ENCODE assay signal across 13 cellular contexts in the genomic region with DNA sequence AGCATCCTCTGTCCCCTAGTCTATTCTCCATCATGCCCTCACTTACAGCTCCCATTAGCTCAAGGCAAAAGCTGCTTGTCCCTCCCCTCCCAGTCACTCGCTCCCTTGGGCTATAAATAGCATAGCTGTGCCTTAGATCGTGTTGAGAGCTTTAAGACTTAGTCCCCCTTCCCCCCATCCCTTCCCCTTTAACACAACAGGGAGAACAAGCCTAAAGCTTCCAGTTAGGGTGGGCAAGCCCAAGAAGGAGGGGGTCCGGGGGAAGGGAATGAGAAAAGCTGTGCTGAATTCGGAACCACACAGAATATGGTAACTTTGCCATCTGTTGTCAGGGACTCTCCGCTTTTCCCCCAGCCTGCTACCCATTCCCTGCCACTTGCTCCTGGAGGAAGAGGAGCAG. TPM values are rescaled to one million over a fixed set of nuclear protein-coding genes. Genes with fewer than 3 reads are reported as not detected.
A peak's percentile ranks its signal among the peaks of the same experiment; 100 is the strongest.
DNase-seq lines count a peak whose midpoint lies in the region; ATAC-seq and TF ChIP-seq lines count a peak whose summit lies in the region.
"Had no signal": no experiment of that assay in that cellular context is flagged by ENCODE, and none has a peak within 500 bp of the region (broad histone marks: within the 10 kb centered on the region; RNA-seq: fewer than 3 reads in every experiment).

No MANE protein-coding gene starts in this region.

- no peak overlapping the region for H3K4me2 ChIP-seq in SK-N-SH

- CTCF ChIA-PET in SK-N-SH (lab: Yijun Ruan, JAX), result interaction anchor here (0.9 to 13.4 kb wide), 3 partner anchors 36 to 179 kb away, joined by 4 to 109 read pairs (median 8); no protein-coding TSS in a partner anchor

- H3K9me2 ChIP-seq in SK-N-SH, result no peaks in the 10 kb centered on the region

- no peaks in the 10 kb centered on the region for H3K27me3 Mint-ChIP-seq in chondrocyte (ENCODE audit: low read depth)
- peaks cover 0 to 2% of the 10 kb centered on the region in 2 donors for H3K27me3 Mint-ChIP-seq in natural killer cell treated with Interleukin-12 subunit alpha and Interleukin-12 subunit beta and Interleukin-15 and Interleukin-18, amount 100 ng/mL, for 72 hours

- H3K9ac ChIP-seq in SK-N-SH (no peak overlapping the region), iPS-20b (ENCODE audit: low read depth, low read length) (peak overlapping the region; percentile 49; the same call in 1 of the 2 replicates), stomach smooth muscle (ENCODE audit: low read length in 2 of 2) (peak overlapping the region in 1 of 2 donors; percentile 6)

- no peaks in the 10 kb centered on the region for H4K20me1 ChIP-seq in SK-N-SH (ENCODE audit: insufficient read depth)

- H3K27ac ChIP-seq in SK-N-SH (ENCODE audit: low read depth in 2 of 2, low read length in 1 of 2) (no peak overlapping the region), iPS-20b (ENCODE audit: low read length) (no peak overlapping the region), stomach smooth muscle (ENCODE audit: low read length) (no peak overlapping the region), substantia nigra (ENCODE audit: low read depth, low read length, poor library complexity, severe bottlenecking) (no peak overlapping the region)

- no peak for TF ChIP-seq EP300 in SK-N-SH (IDR thresholded peaks at IDR 0.05; ENCODE audit: borderline replicate concordance in 1 of 2, low read depth in 1 of 2, low read length in 1 of 2)

- no peaks in the 10 kb centered on the region for H3K36me3 Mint-ChIP-seq in chondrocyte (ENCODE audit: low read depth)
- no peaks in the 10 kb centered on the region for H3K36me3 Mint-ChIP-seq in natural killer cell treated with Interleukin-12 subunit alpha and Interleukin-12 subunit beta and Interleukin-15 and Interleukin-18, amount 100 ng/mL, for 72 hours
- H3K36me3 Mint-ChIP-seq: activated naive CD4-positive, alpha-beta T cell treated with anti-CD3 and anti-CD28 coated beads, Interleukin-2, amount 10 ng/mL, durations not matched to agents 7 days and 5 days had no signal

- POLR2A ChIA-PET in SK-N-SH (lab: Yijun Ruan, JAX), result no interaction called here

- no peaks in the 10 kb centered on the region for H3K9me3 ChIP-seq in SK-N-SH
- H3K9me3 ChIP-seq in iPS-20b (ENCODE audit: insufficient read depth, low read depth, low read length), result no peaks in the 10 kb centered on the region
- H3K9me3 ChIP-seq in stomach smooth muscle (ENCODE audit: control insufficient read depth in 2 of 2, low read length in 2 of 2), result no peaks in the 10 kb centered on the region

- no peak for TF ChIP-seq RAD21 in SK-N-SH (IDR thresholded peaks at IDR 0.05; ENCODE audit: low read length)

- DNase-seq in SK-N-SH (no peak), chondrocyte (ENCODE audit: low spot score) (peak; percentile 2), substantia nigra (lab: John Stamatoyannopoulos, UW) (no peak)
- DNase-seq in natural killer cell treated with Interleukin-12 subunit alpha and Interleukin-12 subunit beta and Interleukin-15 and Interleukin-18, amount 100 ng/mL, for 72 hours (ENCODE audit: low spot score), result no peak
- DNase-seq: 8988T; activated naive CD4-positive, alpha-beta T cell treated with anti-CD3 and anti-CD28 coated beads, Interleukin-2, amount 10 ng/mL, durations not matched to agents 7 days and 5 days; central memory CD4-positive, alpha-beta T cell; NCI-H1930 had no signal

- peaks cover 31% of the 10 kb centered on the region for H3K4me1 Mint-ChIP-seq in chondrocyte (ENCODE audit: low read depth)
- H3K4me1 Mint-ChIP-seq in natural killer cell treated with Interleukin-12 subunit alpha and Interleukin-12 subunit beta and Interleukin-15 and Interleukin-18, amount 100 ng/mL, for 72 hours (ENCODE audit: low read depth in 2 of 2), result no peaks in the 10 kb centered on the region
- H3K4me1 Mint-ChIP-seq: activated naive CD4-positive, alpha-beta T cell treated with anti-CD3 and anti-CD28 coated beads, Interleukin-2, amount 10 ng/mL, durations not matched to agents 7 days and 5 days had no signal

- no peaks in the 10 kb centered on the region for H3K9me3 Mint-ChIP-seq in chondrocyte (ENCODE audit: low read depth)
- H3K9me3 Mint-ChIP-seq in natural killer cell treated with Interleukin-12 subunit alpha and Interleukin-12 subunit beta and Interleukin-15 and Interleukin-18, amount 100 ng/mL, for 72 hours, result no peaks in the 10 kb centered on the region
- H3K9me3 Mint-ChIP-seq: activated naive CD4-positive, alpha-beta T cell treated with anti-CD3 and anti-CD28 coated beads, Interleukin-2, amount 10 ng/mL, durations not matched to agents 7 days and 5 days had no signal

- H3K4me3 ChIP-seq in SK-N-SH (ENCODE audit: low read depth in 2 of 2, low read length in 1 of 2) (no peak overlapping the region), iPS-20b (ENCODE audit: low read length) (peak overlapping the region; percentile 40; the same call in 1 of the 2 replicates), stomach smooth muscle (ENCODE audit: low read length in 2 of 2) (peak overlapping the region; percentile 21 to 40)

- H3K36me3 ChIP-seq in SK-N-SH (replicated peaks in 1 of 2; ENCODE audit: control insufficient read depth in 1 of 2, insufficient read depth in 2 of 2, low read length in 1 of 2), result no peaks in the 10 kb centered on the region
- H3K36me3 ChIP-seq in iPS-20b (ENCODE audit: insufficient read depth, low read depth, low read length), result no peaks in the 10 kb centered on the region
- H3K36me3 ChIP-seq in stomach smooth muscle (ENCODE audit: control insufficient read depth in 2 of 2, insufficient read depth in 2 of 2, low read length in 2 of 2), result no peaks in the 10 kb centered on the region

- H3K4me3 Mint-ChIP-seq in chondrocyte (ENCODE audit: unreplicated experiment), result no peak overlapping the region
- H3K4me3 Mint-ChIP-seq in natural killer cell treated with Interleukin-12 subunit alpha and Interleukin-12 subunit beta and Interleukin-15 and Interleukin-18, amount 100 ng/mL, for 72 hours, result no peak overlapping the region
- H3K4me3 Mint-ChIP-seq: activated naive CD4-positive, alpha-beta T cell treated with anti-CD3 and anti-CD28 coated beads, Interleukin-2, amount 10 ng/mL, durations not matched to agents 7 days and 5 days had no signal

- ATAC-seq in SK-N-SH treated with all-trans-retinoic acid at 6 μM for 48 hours, result peak; percentile 13; the same call in 1 of the 3 replicates
- no peak for ATAC-seq in GM18511 (IDR thresholded peaks at IDR 0.05; ENCODE audit: unreplicated experiment)
- no peak for ATAC-seq in natural killer cell treated with Interleukin-12 subunit alpha and Interleukin-12 subunit beta and Interleukin-15 and Interleukin-18, amount 100 ng/mL, for 72 hours

- no peak overlapping the region for H2AFZ ChIP-seq in SK-N-SH (ENCODE audit: low read depth)

- H3K27me3 ChIP-seq in SK-N-SH (ENCODE audit: insufficient read depth) (no peaks in the 10 kb centered on the region), iPS-20b (ENCODE audit: insufficient read depth, low read length) (no peaks in the 10 kb centered on the region), stomach smooth muscle (ENCODE audit: control insufficient read depth in 1 of 2, insufficient read depth in 2 of 2, low read length in 2 of 2) (no peaks in the 10 kb centered on the region)

- no peak for TF ChIP-seq CTCF in SK-N-SH (IDR thresholded peaks at IDR 0.05)
- no peak for TF ChIP-seq CTCF in chondrocyte (IDR thresholded peaks at IDR 0.05)

- no peaks in the 10 kb centered on the region for H3K79me2 ChIP-seq in SK-N-SH (ENCODE audit: insufficient read depth)

- peak overlapping the region; percentile 61 for H3K27ac Mint-ChIP-seq in chondrocyte (ENCODE audit: unreplicated experiment)
- H3K27ac Mint-ChIP-seq in natural killer cell treated with Interleukin-12 subunit alpha and Interleukin-12 subunit beta and Interleukin-15 and Interleukin-18, amount 100 ng/mL, for 72 hours, result no peak overlapping the region
- H3K27ac Mint-ChIP-seq: activated naive CD4-positive, alpha-beta T cell treated with anti-CD3 and anti-CD28 coated beads, Interleukin-2, amount 10 ng/mL, durations not matched to agents 7 days and 5 days had no signal

- 84% methylated on average over 5 of the region's 5 CpGs for WGBS in SK-N-SH (ENCODE audit: low lambda C conversion rate)

- no peaks in the 10 kb centered on the region for H3F3A ChIP-seq in SK-N-SH (replicated peaks; ENCODE audit: insufficient read depth)

- H3K4me1 ChIP-seq in SK-N-SH (ENCODE audit: control insufficient read depth in 1 of 2, insufficient read depth in 2 of 2, low read depth in 1 of 2, low read length in 1 of 2) (no peaks in the 10 kb centered on the region; a peak in 1 of 4 replicates), iPS-20b (ENCODE audit: insufficient read depth, low read length) (peaks cover 21% of the 10 kb centered on the region), stomach smooth muscle (ENCODE audit: control insufficient read depth, insufficient read depth, low read length) (peaks cover 22% of the 10 kb centered on the region)

TF ChIP-seq in SK-N-SH treated with all-trans-retinoic acid at 6 μM for 48 hours, 23 proteins besides CTCF, POLR2A, EP300 and RAD21 (continues in another document):
- TF ChIP-seq OSR1 (CRISPR knock-in tag; IDR thresholded peaks at IDR 0.05) (no peak), SNAI2 (CRISPR knock-in tag; IDR thresholded peaks at IDR 0.05) (no peak), GLIS3 (CRISPR knock-in tag; IDR thresholded peaks at IDR 0.05) (no peak)

RNA-seq across cellular contexts. Expression of gene HIGD1B, which starts 4.9 kb away (rescaled TPM):
- polyA plus RNA-seq in SK-N-SH (2012; rRNA removed), result not detected in 2 replicates
- not detected in 2 replicates for polyA plus RNA-seq in SK-N-SH (2012; cell fraction: cytosol; rRNA removed)
- polyA plus RNA-seq in SK-N-SH (2012; cell fraction: nucleus; rRNA removed), result not detected in 2 replicates
- total RNA-seq in chondrocyte, result 0.82 to 0.97 TPM in 2 of 3 replicates, not detected in the other
- not detected for total RNA-seq in natural killer cell treated with Interleukin-12 subunit alpha and Interleukin-12 subunit beta and Interleukin-15 and Interleukin-18, amount 100 ng/mL, for 72 hours
- polyA plus RNA-seq: neural cell had no signal

RNA-seq across cellular contexts. Expression of gene GJC1, which starts 12.7 kb away (rescaled TPM):
- polyA plus RNA-seq in SK-N-SH (2012; rRNA removed), result 15.2 and 15.6 TPM in 2 replicates
- 15.7 and 16.6 TPM in 2 replicates for polyA plus RNA-seq in SK-N-SH (2012; cell fraction: cytosol; rRNA removed)
- polyA plus RNA-seq in SK-N-SH (2012; cell fraction: nucleus; rRNA removed), result 8.5 and 13.7 TPM in 2 replicates
- total RNA-seq in chondrocyte, result 26.8 to 50.5 TPM (median 46.4 TPM) in 3 replicates
- total RNA-seq in natural killer cell treated with Interleukin-12 subunit alpha and Interleukin-12 subunit beta and Interleukin-15 and Interleukin-18, amount 100 ng/mL, for 72 hours, result 1 to 10 TPM; 1.4 to 2.5 TPM

RNA-seq across cellular contexts. Expression of gene EFTUD2, which starts 56.5 kb away (rescaled TPM):
- 79.9 and 82.9 TPM in 2 replicates for polyA plus RNA-seq in SK-N-SH (2012; rRNA removed)
- polyA plus RNA-seq in SK-N-SH (2012; cell fraction: cytosol; rRNA removed), result 82.5 and 121 TPM in 2 replicates
- polyA plus RNA-seq in SK-N-SH (2012; cell fraction: nucleus; rRNA removed), result 112 and 140 TPM in 2 replicates
- 71.9 to 99.2 TPM (median 75.9 TPM) in 3 replicates for total RNA-seq in chondrocyte
- 100 to 1,000 TPM; 192 to 232 TPM for total RNA-seq in natural killer cell treated with Interleukin-12 subunit alpha and Interleukin-12 subunit beta and Interleukin-15 and Interleukin-18, amount 100 ng/mL, for 72 hours

Comparison
In these comparisons a context has a peak if more than half of its experiments do, and no peak if none do; other contexts are left out.
1. H3K4me3 ChIP-seq: peak in iPS-20b (single experiment) and stomach smooth muscle (2 of 2); none in SK-N-SH (0 of 2).